8 cellular contexts compared by ENCODE assay signal in genomic region chr2:126244937-126245336, GRCh38.
DNase-seq lines count a peak whose midpoint lies in the region; ATAC-seq, FAIRE-seq and TF ChIP-seq lines count a peak whose summit lies in the region.

No MANE protein-coding gene starts in this region.

- FAIRE-seq in GM12891 (lab: Jason Lieb, UNC) = no peak

- H3K36me3 ChIP-seq in Karpas-422 (ENCODE audit: insufficient read depth, low read length) = no peaks in the 10 kb centered on the region

- H3K4me3 ChIP-seq in AG04450 (ENCODE audit: low read depth, low read length) = no peak overlapping the region
- H3K4me3 ChIP-seq in Karpas-422 (ENCODE audit: low read length) = no peak overlapping the region

- no peak overlapping the region for H2AFZ ChIP-seq in Karpas-422 (ENCODE audit: low read length)

- H3K79me2 ChIP-seq in Karpas-422 (ENCODE audit: low read length) = no peaks in the 10 kb centered on the region

- H3K36me3 Mint-ChIP-seq in activated CD4-positive, alpha-beta memory T cell treated with anti-CD3 and anti-CD28 coated beads for 36 hours = no peaks in the 10 kb centered on the region
- H3K36me3 Mint-ChIP-seq in T-helper 17 cell (ENCODE audit: low read depth) = no peaks in the 10 kb centered on the region

- H3K27ac Mint-ChIP-seq in activated CD4-positive, alpha-beta memory T cell treated with anti-CD3 and anti-CD28 coated beads for 36 hours = no peak overlapping the region
- H3K27ac Mint-ChIP-seq in T-helper 17 cell = no peak overlapping the region

- CTCF ChIA-PET in AG04450 (lab: Charles Lee) = interaction anchor here (0.6 to 2.0 kb wide), 4 partner anchors 8 to 727 kb away, joined by 3 to 9 read pairs (median 3); no protein-coding TSS in a partner anchor
- CTCF ChIA-PET in activated CD4-positive, alpha-beta memory T cell treated with anti-CD3 and anti-CD28 coated beads for 36 hours (lab: Charles Lee) = interaction anchor here (0.6 to 1.5 kb wide), 4 partner anchors 13 to 727 kb away, joined by 3 to 7 read pairs (median 5); no protein-coding TSS in a partner anchor

- no peak for TF ChIP-seq POLR2A in GM12891 (IDR thresholded peaks at IDR 0.05; ENCODE audit: low read depth, low read length)

- H3K27me3 Mint-ChIP-seq in activated CD4-positive, alpha-beta memory T cell treated with anti-CD3 and anti-CD28 coated beads for 36 hours = no peaks in the 10 kb centered on the region
- peaks cover 30% of the 10 kb centered on the region for H3K27me3 Mint-ChIP-seq in T-helper 17 cell

- H3K27me3 ChIP-seq in AG04450 (ENCODE audit: control insufficient read depth, insufficient read depth, low read length) (no peaks in the 10 kb centered on the region), Karpas-422 (ENCODE audit: low read length) (no peaks in the 10 kb centered on the region), foreskin keratinocyte (no peaks in the 10 kb centered on the region)

- intact Hi-C loops in activated CD4-positive, alpha-beta memory T cell treated with anti-CD3 and anti-CD28 coated beads for 36 hours (cut with micrococcal nuclease) = loop anchor here (1.0 to 10.0 kb wide), 2 partner anchors 532 to 730 kb away; no protein-coding TSS in a partner anchor

- H3K4me1 ChIP-seq in Karpas-422 (ENCODE audit: low read length) = peaks cover 10% of the 10 kb centered on the region
- no peaks in the 10 kb centered on the region for H3K4me1 ChIP-seq in foreskin keratinocyte

- DNase-seq in AG04450 (ENCODE audit: low read depth, low spot score) = no peak
- DNase-seq in GM12891 (ENCODE audit: insufficient read length, low spot score) = peak; percentile 9
- peak; percentile 92 for DNase-seq in Karpas-422
- peak; percentile 61 for DNase-seq in activated CD4-positive, alpha-beta memory T cell treated with anti-CD3 and anti-CD28 coated beads for 36 hours
- peak; percentile 2 for DNase-seq in iris pigment epithelial cell (ENCODE audit: low read depth)
- no peak for DNase-seq in T-helper 17 cell
- no peak for DNase-seq in foreskin keratinocyte

- H3K9ac ChIP-seq in Karpas-422 (ENCODE audit: low read length) = no peak overlapping the region

- H3K27ac ChIP-seq in AG04450 (ENCODE audit: low read depth, low read length) (no peak overlapping the region), Karpas-422 (ENCODE audit: low read length) (no peak overlapping the region), foreskin keratinocyte (no peak overlapping the region)

- H3K9me3 Mint-ChIP-seq in activated CD4-positive, alpha-beta memory T cell treated with anti-CD3 and anti-CD28 coated beads for 36 hours = no peaks in the 10 kb centered on the region

- no peaks in the 10 kb centered on the region for H4K20me1 ChIP-seq in Karpas-422 (ENCODE audit: insufficient read depth, low read depth, low read length)

- H3K4me2 ChIP-seq in Karpas-422 (ENCODE audit: low read depth, low read length, poor library complexity, severe bottlenecking) = no peak overlapping the region

- TF ChIP-seq CTCF in AG04450 (IDR thresholded peaks at IDR 0.05; ENCODE audit: low read depth, low read length) = peak; percentile 38
- TF ChIP-seq CTCF in foreskin keratinocyte (conservative IDR thresholded peaks at IDR 0.05) = no peak

- H3K4me1 Mint-ChIP-seq in activated CD4-positive, alpha-beta memory T cell treated with anti-CD3 and anti-CD28 coated beads for 36 hours (ENCODE audit: low read depth) = no peaks in the 10 kb centered on the region
- no peaks in the 10 kb centered on the region for H3K4me1 Mint-ChIP-seq in T-helper 17 cell

- ATAC-seq in GM21390 (IDR thresholded peaks at IDR 0.05; ENCODE audit: unreplicated experiment) (no peak), T-helper 17 cell (no peak), foreskin keratinocyte (no peak)

- H3K9me3 ChIP-seq in AG04450 (ENCODE audit: control insufficient read depth, insufficient read depth, low read length) = no peaks in the 10 kb centered on the region; the same call in none of the 2 replicates
- no peaks in the 10 kb centered on the region for H3K9me3 ChIP-seq in Karpas-422 (ENCODE audit: low read length)
- H3K9me3 ChIP-seq in T-helper 17 cell (ENCODE audit: control insufficient read depth, low read length, poor library complexity, severe bottlenecking) = no peaks in the 10 kb centered on the region

- no peaks in the 10 kb centered on the region for H3K9me2 ChIP-seq in Karpas-422 (replicated peaks; ENCODE audit: insufficient read depth, low read length)

- POLR2A ChIA-PET in AG04450 (lab: Yijun Ruan, JAX) = no interaction called here
- POLR2A ChIA-PET in activated CD4-positive, alpha-beta memory T cell treated with anti-CD3 and anti-CD28 coated beads for 36 hours (lab: Charles Lee) = no interaction called here

- no peak overlapping the region for H3K4me3 Mint-ChIP-seq in activated CD4-positive, alpha-beta memory T cell treated with anti-CD3 and anti-CD28 coated beads for 36 hours
- H3K4me3 Mint-ChIP-seq in T-helper 17 cell = no peak overlapping the region

TF ChIP-seq in GM12891, 5 proteins besides CTCF, POLR2A, EP300 and RAD21:
- TF ChIP-seq POU2F2 (IDR thresholded peaks at IDR 0.05; ENCODE audit: low read depth, low read length) (no peak), SPI1 (IDR thresholded peaks at IDR 0.05; ENCODE audit: low read depth, low read length) (no peak), PAX5 (IDR thresholded peaks at IDR 0.05; ENCODE audit: insufficient read depth, low read length, severe bottlenecking) (no peak), POLR2AphosphoS5 (IDR thresholded peaks at IDR 0.05; ENCODE audit: low read depth, low read length) (no peak), TAF1 (IDR thresholded peaks at IDR 0.05; ENCODE audit: low read depth, low read length) (no peak)

Comparison
In these comparisons a context has a peak if more than half of its experiments do, and no peak if none do; other contexts are left out.
1. DNase-seq: peak in GM12891 (single experiment), Karpas-422 (single experiment), activated CD4-positive, alpha-beta memory T cell treated with anti-CD3 and anti-CD28 coated beads for 36 hours (single experiment) and iris pigment epithelial cell (single experiment); none in AG04450 (single experiment), T-helper 17 cell (0 of 3) and foreskin keratinocyte (0 of 2).